In genomic region chr2:177783091-177783490, GRCh38 we compare ENCODE assay signal across 16 cellular contexts.
"Had no signal": no experiment of that assay in that cellular context is flagged by ENCODE, and none has a peak within 500 bp of the region (broad histone marks: within the 10 kb centered on the region; RNA-seq: fewer than 3 reads in every experiment).

No MANE protein-coding gene starts in this region.

- H3K27me3 Mint-ChIP-seq: activated naive CD8-positive, alpha-beta T cell had no signal

- DNase-seq: amniotic stem cell; dermis blood vessel endothelial cell; effector memory CD4-positive, alpha-beta T cell; foreskin fibroblast; glutamatergic neuron; left ventricle myocardium superior; naive thymus-derived CD4-positive, alpha-beta T cell; ovary; right lobe of liver; small intestine; stimulated activated CD4-positive, alpha-beta T cell treated with anti-CD3 and anti-CD28 coated beads, Interleukin-4, amount 100 ng/mL, for 1 hour; upper lobe of right lung had no signal

- H3K36me3 Mint-ChIP-seq: activated naive CD8-positive, alpha-beta T cell had no signal

- H3K27ac Mint-ChIP-seq: activated naive CD8-positive, alpha-beta T cell; activated T-helper 1 cell treated with anti-CD3 and anti-CD28 coated beads, Interleukin-12 subunit alpha, Interleukin-12 subunit beta, Interleukin-2, Interleukin-4 antibody, amounts not matched to agents 30 ng/mL and 10 ng/mL and 1 ng/mL, durations not matched to agents 14 hours and 24 hours and 36 hours; memory B cell had no signal

- H3K4me3 Mint-ChIP-seq: activated T-helper 1 cell treated with anti-CD3 and anti-CD28 coated beads, Interleukin-12 subunit alpha, Interleukin-12 subunit beta, Interleukin-2, Interleukin-4 antibody, amounts not matched to agents 30 ng/mL and 10 ng/mL and 1 ng/mL, durations not matched to agents 14 hours and 24 hours and 36 hours; memory B cell had no signal

- H3K9me3 Mint-ChIP-seq: stimulated activated effector memory CD8-positive, alpha-beta T cell treated with anti-CD3 and anti-CD28 coated beads, Interleukin-12 subunit alpha, Interleukin-12 subunit beta, amount 100 ng/mL, for 72 hours had no signal

- H3K9me3 ChIP-seq: ovary, right lobe of liver, upper lobe of right lung had no signal

- ATAC-seq: upper lobe of right lung had no signal
